Comparison of ENCODE assay signal across 11 cellular contexts in the genomic region with DNA sequence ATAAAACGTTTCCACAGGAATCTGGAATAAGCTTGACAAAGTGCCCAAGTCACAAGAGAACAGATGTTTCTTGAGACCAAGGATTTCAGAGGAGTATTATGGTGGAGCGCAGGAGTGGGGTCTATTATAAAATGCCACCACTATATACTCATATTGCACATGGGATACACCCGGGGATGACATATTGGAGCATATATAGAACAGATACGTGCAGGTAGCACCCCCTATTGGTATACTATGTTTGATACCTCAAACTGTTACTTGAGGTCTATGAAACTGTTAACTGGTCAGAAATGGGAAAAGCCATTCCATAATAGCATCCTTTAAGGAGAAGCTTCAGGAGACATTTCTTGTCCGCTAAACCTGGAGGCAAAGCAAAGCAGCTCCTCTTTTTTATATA.
DNase-seq lines count a peak whose midpoint lies in the region; ATAC-seq and TF ChIP-seq lines count a peak whose summit lies in the region.
"Had no signal": no experiment of that assay in that cellular context is flagged by ENCODE, and none has a peak within 500 bp of the region (broad histone marks: within the 10 kb centered on the region; RNA-seq: fewer than 3 reads in every experiment).

No MANE protein-coding gene starts in this region.

- H3K4me1 Mint-ChIP-seq in naive thymus-derived CD8-positive, alpha-beta T cell = no peaks in the 10 kb centered on the region
- H3K4me1 Mint-ChIP-seq: activated CD4-positive, alpha-beta T cell treated with anti-CD3 and anti-CD28 coated beads, Interleukin-2, amount 10 ng/mL, durations not matched to agents 7 days and 5 days; immature natural killer cell had no signal

- peak; percentile 34; the same call in 1 of the 2 replicates for TF ChIP-seq CTCF in Panc1 (IDR thresholded peaks at IDR 0.05)

- no peaks in the 10 kb centered on the region for H3K79me2 ChIP-seq in GM23248 (ENCODE audit: insufficient read depth)

- H3K4me3 ChIP-seq in GM23248 (no peak overlapping the region), Panc1 (ENCODE audit: low read depth in 2 of 2, low read length in 2 of 2) (no peak overlapping the region)
- H3K4me3 ChIP-seq: right atrium auricular region had no signal

- 28 to 32% methylated on average over 5 of the region's 5 CpGs for WGBS in GM23248 (ENCODE audit: low coverage in 1 of 2, low lambda C conversion rate in 2 of 2, missing lambda C conversion rate in 2 of 2), 2 experiments

- H3K4me1 ChIP-seq in GM23248 (ENCODE audit: insufficient read depth) = no peaks in the 10 kb centered on the region
- H3K4me1 ChIP-seq in Panc1 (ENCODE audit: control insufficient read depth, insufficient read depth, low read length) = no peaks in the 10 kb centered on the region
- H3K4me1 ChIP-seq: right atrium auricular region had no signal

- H3K9me3 Mint-ChIP-seq in naive thymus-derived CD8-positive, alpha-beta T cell = peaks cover 0 to 4% (median 0%) of the 10 kb centered on the region in 9 donors
- H3K9me3 Mint-ChIP-seq: activated CD4-positive, alpha-beta T cell treated with anti-CD3 and anti-CD28 coated beads, Interleukin-2, amount 10 ng/mL, durations not matched to agents 7 days and 5 days; immature natural killer cell had no signal

- H3K36me3 ChIP-seq in GM23248 (ENCODE audit: low read depth) = no peaks in the 10 kb centered on the region
- no peaks in the 10 kb centered on the region for H3K36me3 ChIP-seq in Panc1 (ENCODE audit: control insufficient read depth, insufficient read depth, low read length)
- H3K36me3 ChIP-seq: right atrium auricular region had no signal

- no peak overlapping the region for H3K27ac ChIP-seq in GM23248
- H3K27ac ChIP-seq in Panc1 (ENCODE audit: low read length) = no peak overlapping the region
- H3K27ac ChIP-seq: right atrium auricular region had no signal

- H3K9ac ChIP-seq in GM23248 = no peak overlapping the region

- peaks cover 0 to 6% (median 0%) of the 10 kb centered on the region in 5 donors for H3K27me3 Mint-ChIP-seq in naive thymus-derived CD8-positive, alpha-beta T cell
- H3K27me3 Mint-ChIP-seq: activated CD4-positive, alpha-beta T cell treated with anti-CD3 and anti-CD28 coated beads, Interleukin-2, amount 10 ng/mL, durations not matched to agents 7 days and 5 days had no signal

- H3K4me2 ChIP-seq in GM23248 (ENCODE audit: unreplicated experiment) = no peak overlapping the region

- no peak overlapping the region for H3K27ac Mint-ChIP-seq in naive thymus-derived CD8-positive, alpha-beta T cell
- H3K27ac Mint-ChIP-seq: activated CD4-positive, alpha-beta T cell treated with anti-CD3 and anti-CD28 coated beads, Interleukin-2, amount 10 ng/mL, durations not matched to agents 7 days and 5 days; immature natural killer cell had no signal

- no peaks in the 10 kb centered on the region for H3K36me3 Mint-ChIP-seq in naive thymus-derived CD8-positive, alpha-beta T cell
- H3K36me3 Mint-ChIP-seq: immature natural killer cell had no signal

- no TSS peak for BruUV-seq in Panc1 (replicated peaks; lab: Mats Ljungman, UMichigan)

- in situ Hi-C loops in GM23248 (cut with MboI) (no loop called here), Panc1 (cut with HindIII; ENCODE audit: low pct_unique_long_range_greater_than_20kb, low sequenced_read_pairs) (no loop called here)

- CTCF ChIA-PET in Panc1 (lab: Charles Lee) = no interaction called here

- ATAC-seq in Panc1 = no peak
- no peak for ATAC-seq in naive thymus-derived CD8-positive, alpha-beta T cell
- no peak for ATAC-seq in GM21381 (IDR thresholded peaks at IDR 0.05; ENCODE audit: unreplicated experiment)

- peak; percentile 20 for DNase-seq in EL
- peak; percentile 36 for DNase-seq in GM23248
- DNase-seq in Panc1 (ENCODE audit: low read depth, low spot score) = no peak
- DNase-seq in kidney tubule cell (ENCODE audit: low spot score) = peak; percentile 6
- no peak for DNase-seq in naive thymus-derived CD8-positive, alpha-beta T cell
- no peak for DNase-seq in HK-2 (ENCODE audit: unreplicated experiment)
- no peak for DNase-seq in GF-D8 (lab: John Stamatoyannopoulos, UW)
- DNase-seq: activated CD4-positive, alpha-beta T cell treated with anti-CD3 and anti-CD28 coated beads, Interleukin-2, amount 10 ng/mL, durations not matched to agents 7 days and 5 days; immature natural killer cell had no signal

- no peak overlapping the region for H2AFZ ChIP-seq in GM23248

- POLR2A ChIA-PET in Panc1 (lab: Charles Lee) = no interaction called here
- POLR2A ChIA-PET in naive thymus-derived CD8-positive, alpha-beta T cell (lab: Charles Lee) = no interaction called here

- no peak overlapping the region for H3K4me3 Mint-ChIP-seq in naive thymus-derived CD8-positive, alpha-beta T cell
- H3K4me3 Mint-ChIP-seq: activated CD4-positive, alpha-beta T cell treated with anti-CD3 and anti-CD28 coated beads, Interleukin-2, amount 10 ng/mL, durations not matched to agents 7 days and 5 days; immature natural killer cell had no signal

- H3K27me3 ChIP-seq in GM23248 (replicated peaks; ENCODE audit: insufficient read depth) (no peaks in the 10 kb centered on the region), Panc1 (ENCODE audit: control insufficient read depth, insufficient read depth, low read length) (no peaks in the 10 kb centered on the region)
- H3K27me3 ChIP-seq: right atrium auricular region had no signal

- H3F3A ChIP-seq in GM23248 (ENCODE audit: insufficient read depth) = no peaks in the 10 kb centered on the region

- no peaks in the 10 kb centered on the region for H4K20me1 ChIP-seq in GM23248 (ENCODE audit: insufficient read depth)

- H3K9me3 ChIP-seq in GM23248 (ENCODE audit: low read depth) = no peaks in the 10 kb centered on the region
- no peaks in the 10 kb centered on the region for H3K9me3 ChIP-seq in Panc1 (ENCODE audit: control insufficient read depth, insufficient read depth, low read depth, low read length)
- H3K9me3 ChIP-seq: right atrium auricular region had no signal

- H3K9me2 ChIP-seq in GM23248 (ENCODE audit: insufficient read depth) = no peaks in the 10 kb centered on the region

- intact Hi-C loops in Panc1 (cut with micrococcal nuclease; ENCODE audit: unreplicated experiment) = no loop called here

Comparison
In these comparisons a context has a peak if more than half of its experiments do, and no peak if none do; other contexts are left out.
1. DNase-seq: peak in EL (single experiment), GM23248 (single experiment) and kidney tubule cell (single experiment); none in Panc1 (single experiment), naive thymus-derived CD8-positive, alpha-beta T cell (0 of 10), HK-2 (single experiment) and GF-D8 (single experiment).